ENCODE assay signal across 1 cellular context in the genomic region with DNA sequence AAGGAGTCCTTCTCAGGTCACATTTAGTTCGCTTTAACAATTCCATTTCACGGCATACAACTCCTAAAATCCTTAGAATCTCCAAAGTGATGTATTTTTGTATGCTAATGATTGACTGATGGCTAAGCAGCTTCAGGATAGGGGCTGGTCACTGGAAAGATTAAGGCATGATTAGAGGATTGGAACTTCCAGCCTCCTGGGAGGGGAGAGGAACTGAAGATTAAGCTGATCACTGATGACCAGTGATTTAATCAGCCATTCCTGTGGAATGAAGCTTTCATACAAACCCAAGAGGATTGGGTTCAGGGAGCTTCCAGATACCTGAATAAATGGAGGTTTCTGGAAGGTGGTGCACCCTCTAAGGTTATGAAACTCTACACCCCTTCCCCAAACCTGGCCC.
TF ChIP-seq lines count a peak whose summit lies in the region.

No MANE protein-coding gene starts in this region.

TF ChIP-seq in HEK293, 187 proteins besides CTCF, POLR2A, EP300 and RAD21:
- TF ChIP-seq ZNF510 (tag by site-specific recombination; IDR thresholded peaks at IDR 0.05; ENCODE audit: insufficient replicate concordance) (no peak), ZNF140 (tag by site-specific recombination; IDR thresholded peaks at IDR 0.05) (no peak), ZBTB17 (tag by site-specific recombination; IDR thresholded peaks at IDR 0.05) (peak; percentile 33; the same call in 1 of the 2 replicates), WT1 (tag by site-specific recombination; IDR thresholded peaks at IDR 0.05) (no peak), ZNF561 (tag by site-specific recombination; IDR thresholded peaks at IDR 0.05; ENCODE audit: borderline replicate concordance) (no peak), ZNF416 (tag by site-specific recombination; IDR thresholded peaks at IDR 0.05) (no peak), MYNN (tag by site-specific recombination; IDR thresholded peaks at IDR 0.05; ENCODE audit: borderline replicate concordance) (no peak), ZNF112 (tag by site-specific recombination; IDR thresholded peaks at IDR 0.05) (no peak)
